Comparison of ENCODE assay signal across 13 cellular contexts in genomic region chr2:173427887-173428683, GRCh38.
DNase-seq lines count a peak whose midpoint lies in the region; ATAC-seq and TF ChIP-seq lines count a peak whose summit lies in the region.
"Had no signal": no experiment of that assay in that cellular context is flagged by ENCODE, and none has a peak within 500 bp of the region (broad histone marks: within the 10 kb centered on the region; RNA-seq: fewer than 3 reads in every experiment).

No MANE protein-coding gene starts in this region.

- DNase-seq in NCI-H82 (lab: John Stamatoyannopoulos, UW) (peak; percentile 58), NCI-H82 treated with DMSO at 0.1 percent for 48 hours (lab: John Stamatoyannopoulos, UW; ENCODE audit: unreplicated experiment) (no peak), adipocyte (ENCODE audit: low read depth) (peak; percentile 52), heart left ventricle (peak in 4 of 5 donors; percentile 56 to 87 (median 64)), thyroid gland (peak; percentile 83 to 91), neural progenitor cell (ENCODE audit: low spot score) (no peak), GF-D8 (lab: John Stamatoyannopoulos, UW) (no peak), pons (ENCODE audit: low spot score) (no peak)
- DNase-seq: activated CD8-positive, alpha-beta T cell treated with anti-CD3 and anti-CD28 coated beads, Interleukin-2, amount 10 ng/mL, durations not matched to agents 7 days and 5 days; activated naive CD8-positive, alpha-beta T cell treated with anti-CD3 and anti-CD28 coated beads, Interleukin-2, amount 50 U/mL, for 24 hours; NCI-H510A treated with DMSO at 0.1 percent for 48 hours; T-cell had no signal

- H3K4me1 ChIP-seq in adipocyte (ENCODE audit: control insufficient read depth, insufficient read depth, low read length), result peaks cover 41% of the 10 kb centered on the region
- H3K4me1 ChIP-seq in heart left ventricle, result peaks cover 0 to 18% (median 9%) of the 10 kb centered on the region in 12 donors
- peaks cover 9 to 15% of the 10 kb centered on the region in 2 donors for H3K4me1 ChIP-seq in thyroid gland
- no peaks in the 10 kb centered on the region for H3K4me1 ChIP-seq in neural progenitor cell

- H3K27me3 ChIP-seq in adipocyte (replicated peaks; ENCODE audit: control insufficient read depth, insufficient read depth, low read length), result no peaks in the 10 kb centered on the region
- H3K27me3 ChIP-seq in heart left ventricle, result peaks cover 0 to 6% (median 0%) of the 10 kb centered on the region in 9 donors
- no peaks in the 10 kb centered on the region for H3K27me3 ChIP-seq in thyroid gland
- no peaks in the 10 kb centered on the region for H3K27me3 ChIP-seq in neural progenitor cell

- H3K4me3 Mint-ChIP-seq in neural progenitor cell, result no peak overlapping the region
- H3K4me3 Mint-ChIP-seq: activated CD8-positive, alpha-beta T cell treated with anti-CD3 and anti-CD28 coated beads, Interleukin-2, amount 10 ng/mL, durations not matched to agents 7 days and 5 days; activated naive CD8-positive, alpha-beta T cell treated with anti-CD3 and anti-CD28 coated beads, Interleukin-2, amount 50 U/mL, for 24 hours; T-cell had no signal

- peaks cover 11% of the 10 kb centered on the region for H3K27me3 Mint-ChIP-seq in neural progenitor cell (ENCODE audit: insufficient read depth, low read depth)

- H3K9me3 ChIP-seq in adipocyte (ENCODE audit: control insufficient read depth, low read length), result no peaks in the 10 kb centered on the region
- H3K9me3 ChIP-seq in heart left ventricle, result no peaks in the 10 kb centered on the region
- no peaks in the 10 kb centered on the region for H3K9me3 ChIP-seq in thyroid gland
- no peaks in the 10 kb centered on the region for H3K9me3 ChIP-seq in neural progenitor cell (ENCODE audit: low read depth)

- H3K36me3 ChIP-seq in adipocyte (ENCODE audit: control insufficient read depth, insufficient read depth, low read length, severe bottlenecking) (no peaks in the 10 kb centered on the region), heart left ventricle (no peaks in the 10 kb centered on the region), thyroid gland (no peaks in the 10 kb centered on the region), neural progenitor cell (no peaks in the 10 kb centered on the region)

- H3K27ac ChIP-seq in heart left ventricle, result peak overlapping the region in 8 of 12 donors; percentile 1 to 68 (median 40)
- H3K27ac ChIP-seq in thyroid gland, result peak overlapping the region in 2 of 3 donors; percentile 46 to 80
- no peak overlapping the region for H3K27ac ChIP-seq in neural progenitor cell
- H3K27ac ChIP-seq: KMS-11 had no signal

- WGBS in heart left ventricle, 4 donors, result 40 to 52% (median 48%) methylated on average over 6 of the region's 6 CpGs
- 61 to 68% methylated on average over 6 of the region's 6 CpGs for WGBS in thyroid gland, 2 donors

- H3K4me1 Mint-ChIP-seq in neural progenitor cell, result peaks cover 3% of the 10 kb centered on the region
- H3K4me1 Mint-ChIP-seq: activated naive CD8-positive, alpha-beta T cell treated with anti-CD3 and anti-CD28 coated beads, Interleukin-2, amount 50 U/mL, for 24 hours; T-cell had no signal

- H2AFZ ChIP-seq in neural progenitor cell (replicated peaks), result no peak overlapping the region

- H3K4me2 ChIP-seq in neural progenitor cell, result no peak overlapping the region
- H3K4me2 ChIP-seq: KMS-11 had no signal

- no peaks in the 10 kb centered on the region for H3K79me2 ChIP-seq in neural progenitor cell (ENCODE audit: low read depth)

- TF ChIP-seq CTCF in heart left ventricle (IDR thresholded peaks at IDR 0.05), result no peak
- no peak for TF ChIP-seq CTCF in thyroid gland (IDR thresholded peaks at IDR 0.05)
- no peak for TF ChIP-seq CTCF in neural progenitor cell (IDR thresholded peaks at IDR 0.05)

- TF ChIP-seq POLR2A in heart left ventricle (IDR thresholded peaks at IDR 0.05), result no peak
- no peak for TF ChIP-seq POLR2A in thyroid gland (IDR thresholded peaks at IDR 0.05)

- no peak overlapping the region for H3K9ac ChIP-seq in adipocyte (ENCODE audit: low read length)
- H3K9ac ChIP-seq in neural progenitor cell, result no peak overlapping the region
- H3K9ac ChIP-seq: KMS-11 had no signal

- intact Hi-C loops in heart left ventricle (cut with DNase I) (no loop called here), thyroid gland (cut with DNase I) (no loop called here)

- H4K20me1 ChIP-seq in neural progenitor cell (ENCODE audit: low read depth), result no peaks in the 10 kb centered on the region

- no peak overlapping the region for H3K4me3 ChIP-seq in adipocyte (ENCODE audit: low read length)
- no peak overlapping the region for H3K4me3 ChIP-seq in heart left ventricle
- no peak overlapping the region for H3K4me3 ChIP-seq in thyroid gland (replicated peaks in 1 of 3)
- H3K4me3 ChIP-seq in neural progenitor cell, result no peak overlapping the region

- H3K9me3 Mint-ChIP-seq in neural progenitor cell, result peaks cover 7% of the 10 kb centered on the region
- H3K9me3 Mint-ChIP-seq: activated naive CD8-positive, alpha-beta T cell treated with anti-CD3 and anti-CD28 coated beads, Interleukin-2, amount 50 U/mL, for 24 hours; T-cell had no signal

- no peaks in the 10 kb centered on the region for H3F3A ChIP-seq in neural progenitor cell (ENCODE audit: low read depth)

- ATAC-seq in heart left ventricle, result peak; percentile 75 to 95 (median 86)
- ATAC-seq: activated CD8-positive, alpha-beta T cell treated with anti-CD3 and anti-CD28 coated beads, Interleukin-2, amount 10 ng/mL, durations not matched to agents 7 days and 5 days; activated naive CD8-positive, alpha-beta T cell treated with anti-CD3 and anti-CD28 coated beads, Interleukin-2, amount 50 U/mL, for 24 hours; T-cell had no signal

- H3K36me3 Mint-ChIP-seq in neural progenitor cell, result no peaks in the 10 kb centered on the region
- H3K36me3 Mint-ChIP-seq: T-cell had no signal

- no peak overlapping the region for H3K27ac Mint-ChIP-seq in neural progenitor cell
- H3K27ac Mint-ChIP-seq: activated CD8-positive, alpha-beta T cell treated with anti-CD3 and anti-CD28 coated beads, Interleukin-2, amount 10 ng/mL, durations not matched to agents 7 days and 5 days; activated naive CD8-positive, alpha-beta T cell treated with anti-CD3 and anti-CD28 coated beads, Interleukin-2, amount 50 U/mL, for 24 hours had no signal

Comparison
In these comparisons a context has a peak if more than half of its experiments do, and no peak if none do; other contexts are left out.
1. DNase-seq: peak in NCI-H82 (single experiment), adipocyte (single experiment), heart left ventricle (4 of 5) and thyroid gland (2 of 2); none in NCI-H82 treated with DMSO at 0.1 percent for 48 hours (single experiment), neural progenitor cell (single experiment), GF-D8 (single experiment) and pons (single experiment).